In genomic region chr7:110186334-110186733, GRCh38 we compare ENCODE assay signal across 21 cellular contexts.
"Had no signal": no experiment of that assay in that cellular context is flagged by ENCODE, and none has a peak within 500 bp of the region (broad histone marks: within the 10 kb centered on the region; RNA-seq: fewer than 3 reads in every experiment).

No MANE protein-coding gene starts in this region.

- H3K4me1 Mint-ChIP-seq: activated CD4-positive, alpha-beta T cell treated with anti-CD3 and anti-CD28 coated beads, Interleukin-2, amount 10 ng/mL, durations not matched to agents 7 days and 5 days; activated naive CD8-positive, alpha-beta T cell treated with anti-CD3 and anti-CD28 coated beads for 36 hours; activated T-helper 17 cell treated with anti-CD3 and anti-CD28 coated beads, Interleukin-2, amount 50 U/mL, for 72 hours; immature natural killer cell; naive thymus-derived CD8-positive, alpha-beta T cell; neural progenitor cell had no signal

- H3K4me3 Mint-ChIP-seq: activated CD4-positive, alpha-beta T cell treated with anti-CD3 and anti-CD28 coated beads, Interleukin-2, amount 10 ng/mL, durations not matched to agents 7 days and 5 days; activated CD8-positive, alpha-beta T cell treated with anti-CD3 and anti-CD28 coated beads, Interleukin-2, amount 10 ng/mL, durations not matched to agents 7 days and 5 days; activated naive CD8-positive, alpha-beta T cell treated with anti-CD3 and anti-CD28 coated beads for 36 hours; activated T-helper 17 cell treated with anti-CD3 and anti-CD28 coated beads, Interleukin-2, amount 50 U/mL, for 72 hours; immature natural killer cell; naive thymus-derived CD8-positive, alpha-beta T cell; neural progenitor cell had no signal

- DNase-seq: activated CD4-positive, alpha-beta T cell treated with anti-CD3 and anti-CD28 coated beads, Interleukin-2, amount 10 ng/mL, durations not matched to agents 7 days and 5 days; activated CD8-positive, alpha-beta T cell treated with anti-CD3 and anti-CD28 coated beads, Interleukin-2, amount 10 ng/mL, durations not matched to agents 7 days and 5 days; activated naive CD8-positive, alpha-beta T cell treated with anti-CD3 and anti-CD28 coated beads for 36 hours; activated T-cell treated with anti-CD3 and anti-CD28 coated beads, Interleukin-2, amount 50 U/mL, for 1 hour; amniotic stem cell; cerebellar nuclear complex; effector CD4-positive, alpha-beta T cell; foreskin melanocyte; immature natural killer cell; left lung; naive thymus-derived CD8-positive, alpha-beta T cell; stimulated activated CD4-positive, alpha-beta T cell treated with anti-CD3 and anti-CD28 coated beads, Interleukin-4, amount 100 ng/mL, for 24 hours; stimulated activated naive CD8-positive, alpha-beta T cell treated with anti-CD3 and anti-CD28 coated beads, Interleukin-15, Interleukin-2, amounts not matched to agents 100 U/mL and 50 U/mL, for 24 hours; T-helper 2 cell had no signal

- ATAC-seq: activated CD4-positive, CD25-positive, alpha-beta regulatory T cell treated with anti-CD3 and anti-CD28 coated beads, Interleukin-2, amount 50 U/mL, for 24 hours; activated CD8-positive, alpha-beta T cell treated with anti-CD3 and anti-CD28 coated beads, Interleukin-2, amount 10 ng/mL, durations not matched to agents 7 days and 5 days; activated T-helper 17 cell treated with anti-CD3 and anti-CD28 coated beads, Interleukin-2, amount 50 U/mL, for 72 hours; left lung; naive thymus-derived CD8-positive, alpha-beta T cell; stimulated activated naive CD8-positive, alpha-beta T cell treated with anti-CD3 and anti-CD28 coated beads, Interleukin-15, Interleukin-2, amounts not matched to agents 100 U/mL and 50 U/mL, for 24 hours had no signal

- H3K27me3 ChIP-seq: left lung, neural progenitor cell, right atrium auricular region had no signal

- H3K4me1 ChIP-seq: left lung, neural progenitor cell, right atrium auricular region had no signal

- H3K4me3 ChIP-seq: left lung, lung, neural progenitor cell, right atrium auricular region had no signal

- H3K9me3 ChIP-seq: right atrium auricular region had no signal

- H3K36me3 Mint-ChIP-seq: activated naive CD8-positive, alpha-beta T cell treated with anti-CD3 and anti-CD28 coated beads for 36 hours; immature natural killer cell; neural progenitor cell had no signal

- H3K36me3 ChIP-seq: left lung, neural progenitor cell, right atrium auricular region had no signal

- H3K27ac ChIP-seq: left lung, neural progenitor cell, right atrium auricular region, VCaP had no signal

- FAIRE-seq: endometrium had no signal

- H3K27me3 Mint-ChIP-seq: activated CD4-positive, alpha-beta T cell treated with anti-CD3 and anti-CD28 coated beads, Interleukin-2, amount 10 ng/mL, durations not matched to agents 7 days and 5 days; activated naive CD8-positive, alpha-beta T cell treated with anti-CD3 and anti-CD28 coated beads for 36 hours; naive thymus-derived CD8-positive, alpha-beta T cell had no signal

- H3K27ac Mint-ChIP-seq: activated CD4-positive, alpha-beta T cell treated with anti-CD3 and anti-CD28 coated beads, Interleukin-2, amount 10 ng/mL, durations not matched to agents 7 days and 5 days; activated CD8-positive, alpha-beta T cell treated with anti-CD3 and anti-CD28 coated beads, Interleukin-2, amount 10 ng/mL, durations not matched to agents 7 days and 5 days; activated naive CD8-positive, alpha-beta T cell treated with anti-CD3 and anti-CD28 coated beads for 36 hours; activated T-helper 17 cell treated with anti-CD3 and anti-CD28 coated beads, Interleukin-2, amount 50 U/mL, for 72 hours; immature natural killer cell; naive thymus-derived CD8-positive, alpha-beta T cell; neural progenitor cell had no signal

- H3K9me3 Mint-ChIP-seq: activated CD4-positive, alpha-beta T cell treated with anti-CD3 and anti-CD28 coated beads, Interleukin-2, amount 10 ng/mL, durations not matched to agents 7 days and 5 days had no signal
